ENCODE assay signal across 1 cellular context in genomic region chr6:144315226-144315980, GRCh38.
TF ChIP-seq lines count a peak whose summit lies in the region.

No MANE protein-coding gene starts in this region.

TF ChIP-seq in H1, 55 proteins besides CTCF, POLR2A, EP300 and RAD21 (continued from another document):
- TF ChIP-seq SP4 (IDR thresholded peaks at IDR 0.05; ENCODE audit: low read length) = no peak
- TF ChIP-seq JUND (IDR thresholded peaks at IDR 0.05; ENCODE audit: low read length) = no peak
- TF ChIP-seq SIRT6 (IDR thresholded peaks at IDR 0.05; ENCODE audit: low read length) = no peak
- TF ChIP-seq NANOG (IDR thresholded peaks at IDR 0.05; ENCODE audit: insufficient read depth, low read depth, low read length, poor library complexity, severe bottlenecking) = no peak
